In genomic region chr21:44780140-44780508, GRCh38 we compare ENCODE assay signal across 19 cellular contexts. TPM values are rescaled to one million over a fixed set of nuclear protein-coding genes. Genes with fewer than 3 reads are reported as not detected.
DNase-seq lines count a peak whose midpoint lies in the region; ATAC-seq and TF ChIP-seq lines count a peak whose summit lies in the region.
"Had no signal": no experiment of that assay in that cellular context is flagged by ENCODE, and none has a peak within 500 bp of the region (broad histone marks: within the 10 kb centered on the region; RNA-seq: fewer than 3 reads in every experiment).

No MANE protein-coding gene starts in this region.

- peak overlapping the region; percentile 29 for H3K27ac Mint-ChIP-seq in activated T-cell treated with anti-CD3 and anti-CD28 coated beads, Interleukin-2, amount 50 U/mL, for 24 hours
- peak overlapping the region; percentile 71; the same call in 1 of the 2 replicates for H3K27ac Mint-ChIP-seq in WTC11
- H3K27ac Mint-ChIP-seq in Caco-2 (ENCODE audit: unreplicated experiment): no peak overlapping the region

- H3K4me1 ChIP-seq in Caco-2: no peaks in the 10 kb centered on the region
- H3K4me1 ChIP-seq: A549, HAP-1 had no signal

- no peak overlapping the region for H3K4me3 Mint-ChIP-seq in activated T-cell treated with anti-CD3 and anti-CD28 coated beads, Interleukin-2, amount 50 U/mL, for 24 hours
- H3K4me3 Mint-ChIP-seq in WTC11 (no peak overlapping the region), Caco-2 (ENCODE audit: unreplicated experiment) (no peak overlapping the region)

- H3K36me3 ChIP-seq in Caco-2 (ENCODE audit: control insufficient read depth, insufficient read depth, low read length): peaks cover 2% of the 10 kb centered on the region; the same call in 1 of the 2 replicates

- DNase-seq in activated T-cell treated with anti-CD3 and anti-CD28 coated beads, Interleukin-2, amount 50 U/mL, for 24 hours: no peak
- no peak for DNase-seq in activated T-cell treated with anti-CD3 and anti-CD28 coated beads for 4 hours
- DNase-seq in WTC11 (ENCODE audit: low spot score): no peak
- DNase-seq in mesenteric fat pad (ENCODE audit: low spot score): peak; percentile 72
- DNase-seq in stimulated activated CD4-positive, alpha-beta T cell treated with anti-CD3 and anti-CD28 coated beads, Interleukin-2, amount 100 ng/mL, for 48 hours: no peak
- no peak for DNase-seq in activated effector memory CD4-positive, alpha-beta T cell treated with anti-CD3 and anti-CD28 coated beads, Interleukin-2, amount 50 U/mL, for 16 hours
- no peak for DNase-seq in Caco-2
- DNase-seq: C1 segment of cervical spinal cord, GDM1, IMR-90, NCI-H1417 treated with DMSO at 0.1 percent for 48 hours, NCI-H1930, NCI-H345, NCI-H524 treated with DMSO at 0.1 percent for 48 hours, PC-3, RPMI8226, SHP77 treated with DMSO at 0.1 percent for 48 hours had no signal

- BruUV-seq in Caco-2 (replicated peaks; lab: Mats Ljungman, UMichigan): no TSS peak

- H3K4me3 ChIP-seq in Caco-2 (ENCODE audit: low read depth, low read length): no peak overlapping the region
- H3K4me3 ChIP-seq: A549, HAP-1 had no signal

- intact Hi-C loops in Caco-2 (cut with micrococcal nuclease; ENCODE audit: unreplicated experiment): no loop called here

- TF ChIP-seq CTCF in WTC11 (IDR thresholded peaks at IDR 0.05): no peak
- TF ChIP-seq CTCF in Caco-2 (IDR thresholded peaks at IDR 0.05; ENCODE audit: insufficient read depth in 1 of 2, low read depth in 1 of 2, low read length in 1 of 2, severe bottlenecking in 1 of 2, unreplicated experiment in 1 of 2): no peak

- H3K27me3 ChIP-seq in Caco-2 (replicated peaks; ENCODE audit: control insufficient read depth, insufficient read depth, low read length): no peaks in the 10 kb centered on the region

- CTCF ChIA-PET in WTC11 (lab: Charles Lee) (interaction anchor here (1.0 kb wide), 2 partner anchors 13 to 19 kb away, joined by 3 read pairs; no protein-coding TSS in a partner anchor), Caco-2 (lab: Charles Lee) (no interaction called here)

- no peaks in the 10 kb centered on the region for H3K9me3 ChIP-seq in Caco-2
- H3K9me3 ChIP-seq: A549, HAP-1 had no signal

- H3K9me3 Mint-ChIP-seq in activated T-cell treated with anti-CD3 and anti-CD28 coated beads, Interleukin-2, amount 50 U/mL, for 24 hours: no peaks in the 10 kb centered on the region
- H3K9me3 Mint-ChIP-seq in WTC11: peaks cover 4% of the 10 kb centered on the region
- no peaks in the 10 kb centered on the region for H3K9me3 Mint-ChIP-seq in Caco-2 (ENCODE audit: unreplicated experiment)

- peaks cover 30% of the 10 kb centered on the region for H3K4me1 Mint-ChIP-seq in activated T-cell treated with anti-CD3 and anti-CD28 coated beads, Interleukin-2, amount 50 U/mL, for 24 hours (ENCODE audit: low read depth)
- H3K4me1 Mint-ChIP-seq in WTC11 (no peaks in the 10 kb centered on the region), Caco-2 (ENCODE audit: low read depth, unreplicated experiment) (peaks cover 8% of the 10 kb centered on the region)

- POLR2A ChIA-PET in WTC11 (lab: Charles Lee) (no interaction called here), Caco-2 (lab: Charles Lee) (no interaction called here)

- H3K36me3 Mint-ChIP-seq in activated T-cell treated with anti-CD3 and anti-CD28 coated beads, Interleukin-2, amount 50 U/mL, for 24 hours (ENCODE audit: low read depth): peaks cover 88% of the 10 kb centered on the region
- H3K36me3 Mint-ChIP-seq in WTC11 (peaks cover 54% of the 10 kb centered on the region), Caco-2 (ENCODE audit: insufficient read depth, unreplicated experiment) (peaks cover 51% of the 10 kb centered on the region)

- no peak for ATAC-seq in WTC11
- ATAC-seq: A549 had no signal

- H3K27me3 Mint-ChIP-seq in activated T-cell treated with anti-CD3 and anti-CD28 coated beads, Interleukin-2, amount 50 U/mL, for 24 hours: no peaks in the 10 kb centered on the region
- H3K27me3 Mint-ChIP-seq in WTC11 (ENCODE audit: low read depth) (no peaks in the 10 kb centered on the region), Caco-2 (ENCODE audit: insufficient read depth, unreplicated experiment) (no peaks in the 10 kb centered on the region)

TF ChIP-seq in WTC11, 78 proteins besides CTCF, POLR2A, EP300 and RAD21:
- TF ChIP-seq GRHL2 (CRISPR knock-in tag; IDR thresholded peaks at IDR 0.05; ENCODE audit: insufficient replicate concordance, severe bottlenecking) (no peak), ARID4B (CRISPR knock-in tag; IDR thresholded peaks at IDR 0.05; ENCODE audit: borderline replicate concordance) (no peak), ZNF121 (CRISPR knock-in tag; IDR thresholded peaks at IDR 0.05) (no peak), ZNF281 (CRISPR knock-in tag; IDR thresholded peaks at IDR 0.05) (no peak), NR3C1 (CRISPR knock-in tag; conservative IDR thresholded peaks at IDR 0.05; ENCODE audit: low read depth) (no peak), CREM (CRISPR knock-in tag; IDR thresholded peaks at IDR 0.05) (no peak), ZNF232 (CRISPR knock-in tag; IDR thresholded peaks at IDR 0.05) (no peak), CREB1 (CRISPR knock-in tag; IDR thresholded peaks at IDR 0.05) (no peak)

RNA-seq across cellular contexts. Expression of gene UBE2G2, which starts 21.5 kb away (rescaled TPM):
- 109 to 117 TPM (median 113 TPM) in 3 replicates for total RNA-seq in WTC11 (2021)
- total RNA-seq in mesenteric fat pad: 123 TPM
- 91.3 and 103 TPM in 2 replicates for total RNA-seq in Caco-2 (2022)

RNA-seq across cellular contexts. Expression of gene SUMO3, which starts 37.7 kb away (rescaled TPM):
- 81.7 to 86.3 TPM (median 85.4 TPM) in 3 replicates for total RNA-seq in WTC11 (2021)
- 82.2 TPM for total RNA-seq in mesenteric fat pad
- total RNA-seq in Caco-2 (2022): 110 and 118 TPM in 2 replicates
